16 cellular contexts compared by ENCODE assay signal in the genomic region with DNA sequence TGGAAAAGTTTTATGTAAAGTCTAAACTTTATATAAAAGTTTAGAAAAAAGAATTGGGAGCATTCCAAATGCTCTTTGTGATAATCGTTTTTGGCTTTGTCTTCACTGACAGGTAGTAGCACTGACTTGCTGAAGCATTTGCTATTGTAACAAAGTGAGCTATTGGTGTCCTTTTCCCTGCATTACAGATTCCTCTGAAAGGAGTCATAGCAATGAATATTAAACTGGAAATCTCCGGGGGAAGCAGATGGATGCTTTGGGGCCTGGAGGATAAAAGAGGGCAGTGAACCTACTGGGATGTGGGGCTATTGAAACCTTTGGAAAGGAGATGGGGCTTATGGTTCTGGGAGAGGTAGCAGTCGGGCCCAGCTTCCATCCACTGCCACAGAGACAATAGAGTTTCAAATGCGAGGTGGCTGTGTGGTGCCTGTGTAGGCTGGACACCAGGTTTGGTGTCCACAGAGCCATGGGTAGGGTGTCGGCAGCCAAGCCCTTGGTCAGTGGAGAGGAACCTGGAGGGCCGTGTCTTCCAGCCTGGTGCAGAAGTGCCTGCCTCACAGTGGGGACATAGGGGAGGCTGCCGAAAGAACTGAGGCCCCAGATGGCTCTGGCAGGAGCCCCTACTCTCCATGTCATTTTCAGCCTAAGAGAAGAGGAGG. TPM values are rescaled to one million over a fixed set of nuclear protein-coding genes. Genes with fewer than 3 reads are reported as not detected.
DNase-seq lines count a peak whose midpoint lies in the region; ATAC-seq and TF ChIP-seq lines count a peak whose summit lies in the region.
"Had no signal": no experiment of that assay in that cellular context is flagged by ENCODE, and none has a peak within 500 bp of the region (broad histone marks: within the 10 kb centered on the region; RNA-seq: fewer than 3 reads in every experiment).

No MANE protein-coding gene starts in this region.

- H3T11ph ChIP-seq in H9 (ENCODE audit: low read length) = no peak overlapping the region

- no peak overlapping the region for H2BK12ac ChIP-seq in H9 (ENCODE audit: insufficient read length, low read depth, low read length)

- no peak overlapping the region for H2BK20ac ChIP-seq in H9 (ENCODE audit: low read depth, low read length, poor library complexity, severe bottlenecking)

- no peaks in the 10 kb centered on the region for H3K79me1 ChIP-seq in H9 (ENCODE audit: insufficient read depth, low read depth, low read length, poor library complexity, severe bottlenecking)

- no peak overlapping the region for H2AK5ac ChIP-seq in H9 (ENCODE audit: insufficient read length, low read length)

- no peaks in the 10 kb centered on the region for H3K9me3 ChIP-seq in H9 (ENCODE audit: control insufficient read depth, low read depth, low read length)
- no peaks in the 10 kb centered on the region for H3K9me3 ChIP-seq in RWPE2 (ENCODE audit: severe bottlenecking)
- H3K9me3 ChIP-seq in body of pancreas = no peaks in the 10 kb centered on the region
- H3K9me3 ChIP-seq in CD8-positive, alpha-beta memory T cell (ENCODE audit: low read length) = no peaks in the 10 kb centered on the region
- H3K9me3 ChIP-seq: Peyer's patch had no signal

- H3K27ac Mint-ChIP-seq in H9 = peak overlapping the region in 2 of 3 experiments; percentile 10 to 61; a peak in 3 of 7 replicates
- H3K27ac Mint-ChIP-seq in type B pancreatic cell = peak overlapping the region; percentile 34
- H3K27ac Mint-ChIP-seq in CD8-positive, alpha-beta memory T cell = peak overlapping the region in 1 of 8 donors; percentile 16
- H3K27ac Mint-ChIP-seq: activated CD4-positive, alpha-beta memory T cell treated with anti-CD3 and anti-CD28 coated beads for 36 hours; naive B cell had no signal

- no peaks in the 10 kb centered on the region for H3K79me2 ChIP-seq in H9 (ENCODE audit: insufficient read depth, low read length)

- H3K56ac ChIP-seq in H9 (ENCODE audit: insufficient read length, low read depth, low read length) = no peak overlapping the region

- H4K5ac ChIP-seq in H9 (ENCODE audit: insufficient read length, low read depth, low read length) = no peak overlapping the region

- H3K23me2 ChIP-seq in H9 (ENCODE audit: insufficient read length, low read depth, low read length, poor library complexity, severe bottlenecking) = no peaks in the 10 kb centered on the region

- H4K8ac ChIP-seq in H9 (replicated peaks; ENCODE audit: insufficient read length, low read depth, low read length) = no peak overlapping the region

- H3K36me3 Mint-ChIP-seq in H9 (ENCODE audit: insufficient read depth in 1 of 3, low read depth in 3 of 3) (peaks cover 0 to 1% (median 0%) of the 10 kb centered on the region in 3 experiments; a peak in 1 of 7 replicates), type B pancreatic cell (peaks cover 3% of the 10 kb centered on the region)
- H3K36me3 Mint-ChIP-seq in CD8-positive, alpha-beta memory T cell = no peaks in the 10 kb centered on the region
- H3K36me3 Mint-ChIP-seq: activated CD4-positive, alpha-beta memory T cell treated with anti-CD3 and anti-CD28 coated beads for 36 hours had no signal

- DNase-seq in H9 = no peak
- DNase-seq in RWPE2 (ENCODE audit: low spot score) = no peak
- DNase-seq in foreskin keratinocyte = peak in 1 of 2 donors; percentile 59
- no peak for DNase-seq in type B pancreatic cell (ENCODE audit: extremely low spot score, unreplicated experiment)
- DNase-seq in body of pancreas = no peak
- no peak for DNase-seq in GM10248 (ENCODE audit: extremely low spot score)
- DNase-seq in CD8-positive, alpha-beta memory T cell = no peak
- DNase-seq: activated CD4-positive, alpha-beta memory T cell treated with anti-CD3 and anti-CD28 coated beads for 36 hours; anterior cingulate cortex; left cardiac atrium; naive B cell; NCI-H1105 treated with DMSO at 0.1 percent for 48 hours; Peyer's patch; stimulated activated CD4-positive, alpha-beta T cell treated with anti-CD3 and anti-CD28 coated beads, Interleukin-4, amount 100 ng/mL, for 24 hours; stimulated activated naive CD4-positive, alpha-beta T cell had no signal

- H3K27me3 ChIP-seq in H9 (ENCODE audit: insufficient read depth, low read length) = no peaks in the 10 kb centered on the region
- H3K27me3 ChIP-seq in RWPE2 (ENCODE audit: insufficient read depth, poor library complexity, severe bottlenecking) = no peaks in the 10 kb centered on the region
- H3K27me3 ChIP-seq in foreskin keratinocyte = no peaks in the 10 kb centered on the region
- H3K27me3 ChIP-seq in body of pancreas = no peaks in the 10 kb centered on the region
- no peaks in the 10 kb centered on the region for H3K27me3 ChIP-seq in CD8-positive, alpha-beta memory T cell (ENCODE audit: insufficient read depth, low read length, poor library complexity, severe bottlenecking)
- H3K27me3 ChIP-seq: Peyer's patch had no signal

- H3K23ac ChIP-seq in H9 (ENCODE audit: insufficient read length, low read depth, low read length) = no peak overlapping the region

- no peak overlapping the region for H3K4me2 ChIP-seq in H9 (ENCODE audit: insufficient read depth, insufficient read length, low read length)

- peak; percentile 50; the same call in 1 of the 3 replicates for ATAC-seq in RWPE2 (ENCODE audit: low read depth)
- peak; percentile 38 for ATAC-seq in foreskin keratinocyte
- no peak for ATAC-seq in body of pancreas
- ATAC-seq: activated T-helper 17 cell treated with anti-CD3 and anti-CD28 coated beads, Interleukin-2, amount 50 U/mL, for 72 hours; left cardiac atrium had no signal

- H4K91ac ChIP-seq in H9 (ENCODE audit: insufficient read length, low read depth, low read length) = no peak overlapping the region

- POLR2A ChIA-PET in GM10248 (lab: Yijun Ruan, JAX) = no interaction called here
- POLR2A ChIA-PET in CD8-positive, alpha-beta memory T cell (lab: Charles Lee) = no interaction called here

- H3K4me1 Mint-ChIP-seq in H9 = peaks cover 37 to 41% of the 10 kb centered on the region in 2 experiments
- peaks cover 10% of the 10 kb centered on the region for H3K4me1 Mint-ChIP-seq in type B pancreatic cell (ENCODE audit: unreplicated experiment)
- peaks cover 5 to 8% (median 7%) of the 10 kb centered on the region in 3 donors for H3K4me1 Mint-ChIP-seq in CD8-positive, alpha-beta memory T cell

- H4K20me1 ChIP-seq in H9 (ENCODE audit: control insufficient read depth, insufficient read depth, insufficient read length) = no peaks in the 10 kb centered on the region

- no peak overlapping the region for H3K18ac ChIP-seq in H9 (ENCODE audit: insufficient read length, low read depth, low read length)

- no peak for TF ChIP-seq POLR2A in body of pancreas (IDR thresholded peaks at IDR 0.05)

- no peak overlapping the region for H3K9ac ChIP-seq in H9 (ENCODE audit: extremely low read depth, insufficient read length, low read length)

- CTCF ChIA-PET in GM10248 (lab: Yijun Ruan, JAX) = interaction anchor here (1.1 to 1.2 kb wide), 2 partner anchors 119 to 175 kb away, joined by 3 read pairs; no protein-coding TSS in a partner anchor
- CTCF ChIA-PET in CD8-positive, alpha-beta memory T cell (lab: Charles Lee) = interaction anchor here (0.9 to 4.2 kb wide), 3 partner anchors 118 to 177 kb away, joined by 3 to 33 read pairs (median 4); no protein-coding TSS in a partner anchor

- H2AFZ ChIP-seq in H9 (ENCODE audit: low read length) = no peak overlapping the region

- no peak overlapping the region for H2BK15ac ChIP-seq in H9 (ENCODE audit: low read depth, low read length)

- H3K4me1 ChIP-seq in H9 (ENCODE audit: insufficient read depth, low read length) (peaks cover 15% of the 10 kb centered on the region), RWPE2 (ENCODE audit: insufficient read depth, poor library complexity, severe bottlenecking) (peaks cover 29% of the 10 kb centered on the region), foreskin keratinocyte (peaks cover 31% of the 10 kb centered on the region), body of pancreas (peaks cover 37% of the 10 kb centered on the region)
- peaks cover 7% of the 10 kb centered on the region for H3K4me1 ChIP-seq in CD8-positive, alpha-beta memory T cell (ENCODE audit: insufficient read depth, low read length)
- H3K4me1 ChIP-seq: Peyer's patch had no signal

- H3K27ac ChIP-seq in H9 (ENCODE audit: insufficient read length, low read depth, low read length) (no peak overlapping the region), RWPE2 (ENCODE audit: poor library complexity, severe bottlenecking) (peak overlapping the region; percentile 69), foreskin keratinocyte (peak overlapping the region; percentile 53), body of pancreas (peak overlapping the region in 2 of 4 donors; percentile 39 to 58)
- no peak overlapping the region for H3K27ac ChIP-seq in CD8-positive, alpha-beta memory T cell (ENCODE audit: low read depth, low read length)
- H3K27ac ChIP-seq: Peyer's patch had no signal

- no peak overlapping the region for H2BK5ac ChIP-seq in H9 (ENCODE audit: insufficient read length, low read length)

- WGBS in H9 (ENCODE audit: extremely low coverage, insufficient read length, low lambda C conversion rate) = no CpG with 5 or more reads among the region's 7 CpGs
- WGBS in body of pancreas, 2 donors = 56 to 61% methylated on average over 5 to 7 of the region's 7 CpGs

- no peak for TF ChIP-seq CTCF in H9 (conservative IDR thresholded peaks at IDR 0.05)
- no peak for TF ChIP-seq CTCF in RWPE2 (IDR thresholded peaks at IDR 0.05; ENCODE audit: poor library complexity, severe bottlenecking)
- no peak for TF ChIP-seq CTCF in foreskin keratinocyte (conservative IDR thresholded peaks at IDR 0.05)
- TF ChIP-seq CTCF in type B pancreatic cell (conservative IDR thresholded peaks at IDR 0.05) = no peak
- no peak for TF ChIP-seq CTCF in body of pancreas (IDR thresholded peaks at IDR 0.05)
- no peak for TF ChIP-seq CTCF in GM10248 (IDR thresholded peaks at IDR 0.05; ENCODE audit: control extremely low read depth, extremely low read depth, low read depth, missing control alignments)

- no peak overlapping the region for H3K14ac ChIP-seq in H9 (ENCODE audit: insufficient read depth, low read length)

- intact Hi-C loops in body of pancreas (cut with DNase I) = loop anchor here (10.0 kb wide), 1 partner anchor 111 kb away; no protein-coding TSS in a partner anchor

- H3K9me3 Mint-ChIP-seq in H9 (no peaks in the 10 kb centered on the region; a peak in 1 of 5 replicates), type B pancreatic cell (no peaks in the 10 kb centered on the region)
- H3K9me3 Mint-ChIP-seq in CD8-positive, alpha-beta memory T cell = no peaks in the 10 kb centered on the region
- H3K9me3 Mint-ChIP-seq: activated CD4-positive, alpha-beta memory T cell treated with anti-CD3 and anti-CD28 coated beads for 36 hours; activated T-helper 17 cell treated with anti-CD3 and anti-CD28 coated beads, Interleukin-2, amount 50 U/mL, for 72 hours had no signal

- no peaks in the 10 kb centered on the region for H3K36me3 ChIP-seq in RWPE2 (ENCODE audit: low read depth)
- H3K36me3 ChIP-seq in body of pancreas (replicated peaks in 1 of 2; ENCODE audit: insufficient read depth in 1 of 2, low read depth in 2 of 2) = no peaks in the 10 kb centered on the region
- H3K36me3 ChIP-seq in CD8-positive, alpha-beta memory T cell (ENCODE audit: insufficient read depth, low read length) = no peaks in the 10 kb centered on the region
- H3K36me3 ChIP-seq: Peyer's patch had no signal

- H3K4me3 ChIP-seq in RWPE2 (ENCODE audit: severe bottlenecking) = no peak overlapping the region
- no peak overlapping the region for H3K4me3 ChIP-seq in body of pancreas
- no peak overlapping the region for H3K4me3 ChIP-seq in CD8-positive, alpha-beta memory T cell (ENCODE audit: low read length)
- H3K4me3 ChIP-seq: Peyer's patch had no signal

- H3K4me3 Mint-ChIP-seq in H9 = no peak overlapping the region
- H3K4me3 Mint-ChIP-seq in type B pancreatic cell = no peak overlapping the region
- no peak overlapping the region for H3K4me3 Mint-ChIP-seq in CD8-positive, alpha-beta memory T cell
- H3K4me3 Mint-ChIP-seq: activated CD4-positive, alpha-beta memory T cell treated with anti-CD3 and anti-CD28 coated beads for 36 hours; activated T-helper 17 cell treated with anti-CD3 and anti-CD28 coated beads, Interleukin-2, amount 50 U/mL, for 72 hours; naive B cell had no signal

- no peak overlapping the region for H2BK120ac ChIP-seq in H9 (ENCODE audit: low read depth, low read length, poor library complexity, severe bottlenecking)

- H3K27me3 Mint-ChIP-seq in H9 (ENCODE audit: low read depth) = no peaks in the 10 kb centered on the region
- H3K27me3 Mint-ChIP-seq in type B pancreatic cell = peaks cover 7% of the 10 kb centered on the region
- peaks cover 0 to 14% of the 10 kb centered on the region in 2 donors for H3K27me3 Mint-ChIP-seq in CD8-positive, alpha-beta memory T cell
- H3K27me3 Mint-ChIP-seq: activated CD4-positive, alpha-beta memory T cell treated with anti-CD3 and anti-CD28 coated beads for 36 hours; naive B cell had no signal

- no peak overlapping the region for H3K4ac ChIP-seq in H9 (ENCODE audit: low read depth, low read length)

RNA-seq across cellular contexts. Expression of a gene that starts 10.1 kb away (rescaled TPM):
- total RNA-seq in H9 (2021) (0.22 and 0.33 TPM in 2 replicates), foreskin keratinocyte (not detected in 2 replicates), type B pancreatic cell (ENCODE audit: low replicate concordance) (0.36 and 2.0 TPM in 2 replicates), body of pancreas (1 to 10 TPM in 1 of 2 donors, under 1 TPM in 1; 0.66 to 2.1 TPM)
- polyA plus RNA-seq in foreskin keratinocyte = 0.06 TPM in 1 of 2 replicates, not detected in the other
- not detected for total RNA-seq in CD8-positive, alpha-beta memory T cell
- polyA plus RNA-seq in CD8-positive, alpha-beta memory T cell = not detected
- total RNA-seq: activated CD4-positive, alpha-beta memory T cell treated with anti-CD3 and anti-CD28 coated beads for 36 hours; activated T-helper 17 cell treated with anti-CD3 and anti-CD28 coated beads, Interleukin-2, amount 50 U/mL, for 72 hours; left cardiac atrium had no signal

RNA-seq across cellular contexts. Expression of a gene that starts 49.1 kb away (rescaled TPM):
- total RNA-seq in H9 (2021) (20.2 and 20.8 TPM in 2 replicates), foreskin keratinocyte (5.0 and 6.0 TPM in 2 replicates), type B pancreatic cell (ENCODE audit: low replicate concordance) (11.9 and 20.5 TPM in 2 replicates), body of pancreas (1 to 10 TPM; 8.0 to 9.6 TPM)
- 1.8 and 2.6 TPM in 2 replicates for polyA plus RNA-seq in foreskin keratinocyte
- total RNA-seq in CD8-positive, alpha-beta memory T cell = 1 to 10 TPM; 5.2 to 6.5 TPM
- polyA plus RNA-seq in CD8-positive, alpha-beta memory T cell = 2.9 TPM

Comparison
In these comparisons a context has a peak if more than half of its experiments do, and no peak if none do; other contexts are left out.
1. H3K27ac ChIP-seq: peak in RWPE2 (single experiment) and foreskin keratinocyte (single experiment); none in H9 (single experiment) and CD8-positive, alpha-beta memory T cell (single experiment).